1 cellular context compared by ENCODE assay signal in genomic region chr5:53482717-53483638, GRCh38.
A peak's percentile ranks its signal among the peaks of the same experiment; 100 is the strongest.
TF ChIP-seq lines count a peak whose summit lies in the region.

No MANE protein-coding gene starts in this region.

TF ChIP-seq in HepG2, 621 proteins besides CTCF, POLR2A, EP300 and RAD21 (continued from another document and continues in another):
- TF ChIP-seq MLXIP (CRISPR knock-in tag; IDR thresholded peaks at IDR 0.05; ENCODE audit: borderline replicate concordance) = no peak
- TF ChIP-seq CAMTA2 (CRISPR knock-in tag; IDR thresholded peaks at IDR 0.05; ENCODE audit: borderline replicate concordance) = no peak
- TF ChIP-seq BRCA1 (CRISPR knock-in tag; IDR thresholded peaks at IDR 0.05) = no peak
- peak in 1 of 2 experiments; percentile 50; a peak in 1 of 4 replicates for TF ChIP-seq REST (IDR thresholded peaks at IDR 0.05; ENCODE audit: borderline replicate concordance in 1 of 2, low read depth in 1 of 2, low read length in 2 of 2)
- 0 out of 2 replicates have a peak, but pooled peaks have one; percentile 11 for TF ChIP-seq TIGD3 (CRISPR knock-in tag; IDR thresholded peaks at IDR 0.05; ENCODE audit: borderline replicate concordance)
- peak; percentile 52; the same call in 1 of the 2 replicates for TF ChIP-seq GABPB1 (CRISPR knock-in tag; IDR thresholded peaks at IDR 0.05)
- TF ChIP-seq HHEX (CRISPR knock-in tag; IDR thresholded peaks at IDR 0.05) = no peak
- TF ChIP-seq ZNF816 (CRISPR knock-in tag; IDR thresholded peaks at IDR 0.05; ENCODE audit: borderline replicate concordance) = no peak
- peak; percentile 45; the same call in 1 of the 2 replicates for TF ChIP-seq ZFP1 (CRISPR knock-in tag; IDR thresholded peaks at IDR 0.05)
- TF ChIP-seq NFYC (CRISPR knock-in tag; IDR thresholded peaks at IDR 0.05) = no peak
- peak; percentile 48 for TF ChIP-seq TAF1 (CRISPR knock-in tag; IDR thresholded peaks at IDR 0.05)
- no peak for TF ChIP-seq PRDM4 (CRISPR knock-in tag; IDR thresholded peaks at IDR 0.05; ENCODE audit: borderline replicate concordance)
- no peak for TF ChIP-seq FIP1L1 (IDR thresholded peaks at IDR 0.05; ENCODE audit: borderline replicate concordance, insufficient read depth, low read depth, low read length)
- no peak for TF ChIP-seq PAX8 (CRISPR knock-in tag; IDR thresholded peaks at IDR 0.05; ENCODE audit: borderline replicate concordance)
- no peak for TF ChIP-seq RNF219 (CRISPR knock-in tag; IDR thresholded peaks at IDR 0.05)
- peak; percentile 71 for TF ChIP-seq PPARG (CRISPR knock-in tag; conservative IDR thresholded peaks at IDR 0.05)
- TF ChIP-seq NFAT5 (CRISPR knock-in tag; IDR thresholded peaks at IDR 0.05) = no peak
- TF ChIP-seq ETV6 (CRISPR knock-in tag; conservative IDR thresholded peaks at IDR 0.05) = 0 out of 2 replicates have a peak, but pooled peaks have one; percentile 32
- TF ChIP-seq PCBP2 (optimal IDR thresholded peaks at IDR 0.05; ENCODE audit: low read depth, low read length, poor library complexity, severe bottlenecking) = no peak
- no peak for TF ChIP-seq KLF13 (CRISPR knock-in tag; IDR thresholded peaks at IDR 0.05)
- no peak for TF ChIP-seq ZNF570 (CRISPR knock-in tag; IDR thresholded peaks at IDR 0.05; ENCODE audit: borderline replicate concordance)
- TF ChIP-seq RORA (CRISPR knock-in tag; IDR thresholded peaks at IDR 0.05) = no peak
- no peak for TF ChIP-seq DDIT3 (CRISPR knock-in tag; IDR thresholded peaks at IDR 0.05)
- TF ChIP-seq ZNF746 (CRISPR knock-in tag; IDR thresholded peaks at IDR 0.05) = peak; percentile 83; the same call in 1 of the 2 replicates
- TF ChIP-seq ZKSCAN5 (CRISPR knock-in tag; IDR thresholded peaks at IDR 0.05) = no peak
- TF ChIP-seq MAFG (CRISPR knock-in tag; IDR thresholded peaks at IDR 0.05) = no peak
- TF ChIP-seq CC2D1A (CRISPR knock-in tag; IDR thresholded peaks at IDR 0.05) = no peak
- no peak for TF ChIP-seq ZNF629 (CRISPR knock-in tag; conservative IDR thresholded peaks at IDR 0.05)
- TF ChIP-seq ZNF432 (CRISPR knock-in tag; IDR thresholded peaks at IDR 0.05; ENCODE audit: borderline replicate concordance) = no peak
- TF ChIP-seq ZNF10 (CRISPR knock-in tag; IDR thresholded peaks at IDR 0.05; ENCODE audit: borderline replicate concordance, low read depth) = no peak
- TF ChIP-seq ZNF580 (CRISPR knock-in tag; IDR thresholded peaks at IDR 0.05; ENCODE audit: borderline replicate concordance, low read depth) = no peak
- TF ChIP-seq TBP (CRISPR knock-in tag; IDR thresholded peaks at IDR 0.05) = no peak
- TF ChIP-seq ZNF556 (CRISPR knock-in tag; IDR thresholded peaks at IDR 0.05; ENCODE audit: borderline replicate concordance) = no peak; the same call in 1 of the 2 replicates
- no peak for TF ChIP-seq ZNF740 (CRISPR knock-in tag; IDR thresholded peaks at IDR 0.05)
- TF ChIP-seq ZNF430 (CRISPR knock-in tag; IDR thresholded peaks at IDR 0.05) = no peak
- TF ChIP-seq BCL3 (CRISPR knock-in tag; IDR thresholded peaks at IDR 0.05) = no peak
- TF ChIP-seq ZNF850 (CRISPR knock-in tag; conservative IDR thresholded peaks at IDR 0.05) = no peak
- TF ChIP-seq ETS1 (CRISPR knock-in tag; IDR thresholded peaks at IDR 0.05) = no peak
